Comparison of ENCODE assay signal across 37 cellular contexts in genomic region chr1:94840811-94841210, GRCh38. TPM values are rescaled to one million over a fixed set of nuclear protein-coding genes. Genes with fewer than 3 reads are reported as not detected.
"Had no signal": no experiment of that assay in that cellular context is flagged by ENCODE, and none has a peak within 500 bp of the region (broad histone marks: within the 10 kb centered on the region; RNA-seq: fewer than 3 reads in every experiment).

No MANE protein-coding gene starts in this region.

- H3K27ac ChIP-seq: adrenal gland, body of pancreas, brain microvascular endothelial cell, breast epithelium, cardiac muscle cell, VCaP had no signal

- DNase-seq: activated B cell treated with CpG ODN at 0.5 μM for 24 hours; activated CD4-positive, alpha-beta memory T cell treated with anti-CD3 and anti-CD28 coated beads for 36 hours; activated CD4-positive, alpha-beta T cell treated with anti-CD3 and anti-CD28 coated beads for 4 hours; activated CD4-positive, alpha-beta T cell treated with anti-CD3 and anti-CD28 coated beads, Interleukin-2, amount 10 ng/mL, durations not matched to agents 24 days and 14 days; activated CD4-positive, alpha-beta T cell treated with anti-CD3 and anti-CD28 coated beads, Interleukin-2, amount 50 U/mL, for 1 hour; activated CD4-positive, alpha-beta T cell treated with anti-CD3 and anti-CD28 coated beads, Interleukin-2, amount 50 U/mL, for 4 hours; activated CD4-positive, CD25-positive, alpha-beta regulatory T cell treated with anti-CD3 and anti-CD28 coated beads, Interleukin-2, amount 50 U/mL, for 72 hours; activated CD8-positive, alpha-beta memory T cell treated with anti-CD3 and anti-CD28 coated beads, Interleukin-2, amount 50 U/mL, for 4 hours; activated CD8-positive, alpha-beta T cell treated with anti-CD3 and anti-CD28 coated beads for 36 hours; activated effector memory CD4-positive, alpha-beta T cell treated with anti-CD3 and anti-CD28 coated beads, Interleukin-2, amount 50 U/mL, for 16 hours; activated gamma-delta T cell treated with Interleukin-2 at 50 U/mL for 16 hours; activated naive CD4-positive, alpha-beta T cell; activated naive CD4-positive, alpha-beta T cell treated with anti-CD3 and anti-CD28 coated beads for 36 hours; activated naive CD4-positive, alpha-beta T cell treated with anti-CD3 and anti-CD28 coated beads, Interleukin-2, amount 50 U/mL, for 16 hours; activated naive CD8-positive, alpha-beta T cell treated with anti-CD3 and anti-CD28 coated beads for 36 hours; activated T-cell treated with anti-CD3 and anti-CD28 coated beads for 4 hours; activated T-cell treated with anti-CD3 and anti-CD28 coated beads, Interleukin-2, amount 50 U/mL, for 1 hour; activated T-cell treated with anti-CD3 and anti-CD28 coated beads, Interleukin-2, amount 50 U/mL, for 4 hours; activated T-cell treated with anti-CD3 and anti-CD28 coated beads, Interleukin-2, amount 50 U/mL, for 72 hours; adrenal gland; amniotic stem cell; aorta; body of pancreas; brain microvascular endothelial cell; caudate nucleus; cerebellar nuclear complex; T-helper 2 cell; T-helper 9 cell had no signal

- ATAC-seq: activated CD8-positive, alpha-beta T cell treated with anti-CD3 and anti-CD28 coated beads for 36 hours; activated naive CD4-positive, alpha-beta T cell treated with anti-CD3 and anti-CD28 coated beads, Interleukin-2, amount 50 U/mL, for 72 hours; activated T-cell treated with anti-CD3 and anti-CD28 coated beads, Interleukin-2, amount 50 U/mL, for 4 hours; activated T-cell treated with anti-CD3 and anti-CD28 coated beads, Interleukin-2, amount 50 U/mL, for 72 hours; activated T-helper 17 cell treated with anti-CD3 and anti-CD28 coated beads, Interleukin-2, amount 50 U/mL, for 72 hours; body of pancreas had no signal

- FAIRE-seq: astrocyte, TTC549 had no signal

- H3K36me3 ChIP-seq: adrenal gland, brain microvascular endothelial cell, breast epithelium, cardiac muscle cell had no signal

- H3K27me3 ChIP-seq: adrenal gland, body of pancreas, brain microvascular endothelial cell, breast epithelium, cardiac muscle cell had no signal

- H3K4me1 ChIP-seq: body of pancreas, breast epithelium had no signal

- H3K4me3 ChIP-seq: adrenal gland, body of pancreas, breast epithelium, cardiac muscle cell had no signal

- H3K9me3 ChIP-seq: adrenal gland, body of pancreas, breast epithelium had no signal

RNA-seq across cellular contexts. Expression of gene SLC44A3, which starts 20.7 kb away (rescaled TPM):
- total RNA-seq: activated B cell treated with CpG ODN at 0.5 μM for 24 hours; activated CD4-positive, alpha-beta T cell treated with anti-CD3 and anti-CD28 coated beads, Interleukin-2, amount 10 ng/mL, durations not matched to agents 24 days and 14 days; activated CD8-positive, alpha-beta memory T cell treated with anti-CD3 and anti-CD28 coated beads for 36 hours; activated CD8-positive, alpha-beta T cell treated with anti-CD3 and anti-CD28 coated beads for 36 hours; activated naive CD4-positive, alpha-beta T cell treated with anti-CD3 and anti-CD28 coated beads for 36 hours; activated naive CD4-positive, alpha-beta T cell treated with anti-CD3 and anti-CD28 coated beads, Interleukin-2, amount 50 U/mL, for 72 hours; activated naive CD8-positive, alpha-beta T cell treated with anti-CD3 and anti-CD28 coated beads for 36 hours; activated T-cell treated with anti-CD3 and anti-CD28 coated beads, Interleukin-2, amount 50 U/mL, for 72 hours; activated T-helper 1 cell treated with anti-CD3 and anti-CD28 coated beads, Interleukin-12 subunit alpha, Interleukin-12 subunit beta, Interleukin-2, Interleukin-4 antibody, amounts not matched to agents 30 ng/mL and 10 ng/mL and 1 ng/mL, durations not matched to agents 14 hours and 24 hours and 36 hours had no signal
